Comparison of ENCODE assay signal across 2 cellular contexts in the genomic region with DNA sequence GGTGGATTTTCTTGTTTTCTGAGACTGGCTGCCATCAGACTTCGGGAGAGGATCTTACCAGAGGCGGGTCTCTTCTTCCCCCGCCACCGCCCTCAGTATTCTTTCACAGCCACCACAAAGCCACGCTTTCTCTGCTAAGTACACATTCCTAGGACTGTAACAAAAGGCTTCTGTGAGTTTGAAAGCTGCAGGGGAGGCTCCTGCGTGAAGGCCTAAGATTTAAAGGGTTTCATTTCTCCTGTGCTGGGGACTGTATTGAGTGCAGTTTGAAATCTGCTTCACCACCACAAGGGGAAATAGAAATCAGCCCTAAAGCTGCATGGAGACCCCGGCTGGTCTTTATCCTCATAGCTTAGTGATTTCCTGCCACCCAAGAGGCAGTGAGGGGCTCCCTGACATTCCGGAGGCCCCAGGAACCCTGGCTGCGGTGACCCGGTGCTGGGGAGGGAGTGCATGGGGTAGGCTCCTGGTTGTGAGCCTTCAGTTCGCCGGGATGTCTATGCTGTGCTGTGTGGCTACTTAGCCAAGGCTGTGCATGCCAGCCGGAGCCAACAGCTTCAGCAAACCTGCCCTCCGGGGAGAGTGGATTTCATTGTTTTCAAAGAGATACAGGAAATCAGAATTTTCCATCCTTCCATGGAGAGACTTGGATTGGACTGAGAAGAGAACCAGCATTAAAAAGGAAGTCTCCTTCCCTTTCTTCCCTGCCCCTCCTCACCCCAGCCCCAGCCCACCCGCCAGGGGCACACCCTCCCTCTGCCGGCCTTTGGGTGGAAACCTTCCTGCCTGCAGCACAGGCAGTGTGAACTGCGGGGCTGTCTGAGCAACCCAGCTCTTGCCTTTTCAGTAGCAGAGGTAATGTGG.
TF ChIP-seq lines count a peak whose summit lies in the region.

No MANE protein-coding gene starts in this region.

TF ChIP-seq in GM12878, 131 proteins besides CTCF, POLR2A, EP300 and RAD21 (continues in another document):
- TF ChIP-seq TCF7 (IDR thresholded peaks at IDR 0.05; ENCODE audit: borderline replicate concordance) = no peak
- TF ChIP-seq, protein P1, sequence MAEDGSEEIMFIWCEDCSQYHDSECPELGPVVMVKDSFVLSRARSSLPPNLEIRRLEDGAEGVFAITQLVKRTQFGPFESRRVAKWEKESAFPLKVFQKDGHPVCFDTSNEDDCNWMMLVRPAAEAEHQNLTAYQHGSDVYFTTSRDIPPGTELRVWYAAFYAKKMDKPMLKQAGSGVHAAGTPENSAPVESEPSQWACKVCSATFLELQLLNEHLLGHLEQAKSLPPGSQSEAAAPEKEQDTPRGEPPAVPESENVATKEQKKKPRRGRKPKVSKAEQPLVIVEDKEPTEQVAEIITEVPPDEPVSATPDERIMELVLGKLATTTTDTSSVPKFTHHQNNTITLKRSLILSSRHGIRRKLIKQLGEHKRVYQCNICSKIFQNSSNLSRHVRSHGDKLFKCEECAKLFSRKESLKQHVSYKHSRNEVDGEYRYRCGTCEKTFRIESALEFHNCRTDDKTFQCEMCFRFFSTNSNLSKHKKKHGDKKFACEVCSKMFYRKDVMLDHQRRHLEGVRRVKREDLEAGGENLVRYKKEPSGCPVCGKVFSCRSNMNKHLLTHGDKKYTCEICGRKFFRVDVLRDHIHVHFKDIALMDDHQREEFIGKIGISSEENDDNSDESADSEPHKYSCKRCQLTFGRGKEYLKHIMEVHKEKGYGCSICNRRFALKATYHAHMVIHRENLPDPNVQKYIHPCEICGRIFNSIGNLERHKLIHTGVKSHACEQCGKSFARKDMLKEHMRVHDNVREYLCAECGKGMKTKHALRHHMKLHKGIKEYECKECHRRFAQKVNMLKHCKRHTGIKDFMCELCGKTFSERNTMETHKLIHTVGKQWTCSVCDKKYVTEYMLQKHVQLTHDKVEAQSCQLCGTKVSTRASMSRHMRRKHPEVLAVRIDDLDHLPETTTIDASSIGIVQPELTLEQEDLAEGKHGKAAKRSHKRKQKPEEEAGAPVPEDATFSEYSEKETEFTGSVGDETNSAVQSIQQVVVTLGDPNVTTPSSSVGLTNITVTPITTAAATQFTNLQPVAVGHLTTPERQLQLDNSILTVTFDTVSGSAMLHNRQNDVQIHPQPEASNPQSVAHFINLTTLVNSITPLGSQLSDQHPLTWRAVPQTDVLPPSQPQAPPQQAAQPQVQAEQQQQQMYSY (CRISPR knock-in tag; IDR thresholded peaks at IDR 0.05) = no peak
- TF ChIP-seq, protein P2, sequence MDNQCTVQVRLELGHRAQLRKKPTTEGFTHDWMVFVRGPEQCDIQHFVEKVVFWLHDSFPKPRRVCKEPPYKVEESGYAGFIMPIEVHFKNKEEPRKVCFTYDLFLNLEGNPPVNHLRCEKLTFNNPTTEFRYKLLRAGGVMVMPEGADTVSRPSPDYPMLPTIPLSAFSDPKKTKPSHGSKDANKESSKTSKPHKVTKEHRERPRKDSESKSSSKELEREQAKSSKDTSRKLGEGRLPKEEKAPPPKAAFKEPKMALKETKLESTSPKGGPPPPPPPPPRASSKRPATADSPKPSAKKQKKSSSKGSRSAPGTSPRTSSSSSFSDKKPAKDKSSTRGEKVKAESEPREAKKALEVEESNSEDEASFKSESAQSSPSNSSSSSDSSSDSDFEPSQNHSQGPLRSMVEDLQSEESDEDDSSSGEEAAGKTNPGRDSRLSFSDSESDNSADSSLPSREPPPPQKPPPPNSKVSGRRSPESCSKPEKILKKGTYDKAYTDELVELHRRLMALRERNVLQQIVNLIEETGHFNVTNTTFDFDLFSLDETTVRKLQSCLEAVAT (IDR thresholded peaks at IDR 0.05) = peak; percentile 18; the same call in 1 of the 2 replicates
- TF ChIP-seq CHD2 (IDR thresholded peaks at IDR 0.05; ENCODE audit: borderline replicate concordance, low read depth, low read length) = peak; percentile 10; the same call in 1 of the 2 replicates
- no peak for TF ChIP-seq ZNF217 (IDR thresholded peaks at IDR 0.05)
- TF ChIP-seq NFXL1 (IDR thresholded peaks at IDR 0.05; ENCODE audit: borderline replicate concordance) = no peak
- no peak for TF ChIP-seq ESRRA (IDR thresholded peaks at IDR 0.05; ENCODE audit: low read length)
- TF ChIP-seq ZSCAN29 (IDR thresholded peaks at IDR 0.05) = 0 out of 2 replicates have a peak, but pooled peaks have one; percentile 18
- TF ChIP-seq, protein P3, sequence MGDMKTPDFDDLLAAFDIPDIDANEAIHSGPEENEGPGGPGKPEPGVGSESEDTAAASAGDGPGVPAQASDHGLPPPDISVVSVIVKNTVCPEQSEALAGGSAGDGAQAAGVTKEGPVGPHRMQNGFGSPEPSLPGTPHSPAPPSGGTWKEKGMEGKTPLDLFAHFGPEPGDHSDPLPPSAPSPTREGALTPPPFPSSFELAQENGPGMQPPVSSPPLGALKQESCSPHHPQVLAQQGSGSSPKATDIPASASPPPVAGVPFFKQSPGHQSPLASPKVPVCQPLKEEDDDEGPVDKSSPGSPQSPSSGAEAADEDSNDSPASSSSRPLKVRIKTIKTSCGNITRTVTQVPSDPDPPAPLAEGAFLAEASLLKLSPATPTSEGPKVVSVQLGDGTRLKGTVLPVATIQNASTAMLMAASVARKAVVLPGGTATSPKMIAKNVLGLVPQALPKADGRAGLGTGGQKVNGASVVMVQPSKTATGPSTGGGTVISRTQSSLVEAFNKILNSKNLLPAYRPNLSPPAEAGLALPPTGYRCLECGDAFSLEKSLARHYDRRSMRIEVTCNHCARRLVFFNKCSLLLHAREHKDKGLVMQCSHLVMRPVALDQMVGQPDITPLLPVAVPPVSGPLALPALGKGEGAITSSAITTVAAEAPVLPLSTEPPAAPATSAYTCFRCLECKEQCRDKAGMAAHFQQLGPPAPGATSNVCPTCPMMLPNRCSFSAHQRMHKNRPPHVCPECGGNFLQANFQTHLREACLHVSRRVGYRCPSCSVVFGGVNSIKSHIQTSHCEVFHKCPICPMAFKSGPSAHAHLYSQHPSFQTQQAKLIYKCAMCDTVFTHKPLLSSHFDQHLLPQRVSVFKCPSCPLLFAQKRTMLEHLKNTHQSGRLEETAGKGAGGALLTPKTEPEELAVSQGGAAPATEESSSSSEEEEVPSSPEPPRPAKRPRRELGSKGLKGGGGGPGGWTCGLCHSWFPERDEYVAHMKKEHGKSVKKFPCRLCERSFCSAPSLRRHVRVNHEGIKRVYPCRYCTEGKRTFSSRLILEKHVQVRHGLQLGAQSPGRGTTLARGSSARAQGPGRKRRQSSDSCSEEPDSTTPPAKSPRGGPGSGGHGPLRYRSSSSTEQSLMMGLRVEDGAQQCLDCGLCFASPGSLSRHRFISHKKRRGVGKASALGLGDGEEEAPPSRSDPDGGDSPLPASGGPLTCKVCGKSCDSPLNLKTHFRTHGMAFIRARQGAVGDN (IDR thresholded peaks at IDR 0.05) = peak; percentile 78
- TF ChIP-seq MEF2B (IDR thresholded peaks at IDR 0.05; ENCODE audit: partially characterized antibody, poor library complexity, severe bottlenecking) = no peak
- no peak for TF ChIP-seq NR2C1 (IDR thresholded peaks at IDR 0.05)
- TF ChIP-seq NRF1 (conservative IDR thresholded peaks at IDR 0.05; ENCODE audit: low read depth, low read length) = no peak
- TF ChIP-seq CBFB (IDR thresholded peaks at IDR 0.05; ENCODE audit: low read depth) = 0 out of 2 replicates have a peak, but pooled peaks have one; percentile 27

TF ChIP-seq in HepG2, 621 proteins besides CTCF, POLR2A, EP300 and RAD21 (continues in another document):
- TF ChIP-seq ZNF768 (CRISPR knock-in tag; IDR thresholded peaks at IDR 0.05) (peak; percentile 87; the same call in 1 of the 2 replicates), KAT8 (CRISPR knock-in tag; IDR thresholded peaks at IDR 0.05) (no peak), ZNF343 (CRISPR knock-in tag; IDR thresholded peaks at IDR 0.05) (no peak), ZNF3 (CRISPR knock-in tag; IDR thresholded peaks at IDR 0.05) (no peak), ZFY (CRISPR knock-in tag; IDR thresholded peaks at IDR 0.05) (0 out of 2 replicates have a peak, but pooled peaks have one; percentile 10), ZNF737 (CRISPR knock-in tag; IDR thresholded peaks at IDR 0.05; ENCODE audit: borderline replicate concordance) (no peak), KDM2A (CRISPR knock-in tag; IDR thresholded peaks at IDR 0.05; ENCODE audit: borderline replicate concordance, low read depth) (peak; percentile 18; the same call in 1 of the 2 replicates), PRPF4 (IDR thresholded peaks at IDR 0.05; ENCODE audit: low read depth, low read length, poor library complexity, severe bottlenecking) (no peak), XRCC5 (optimal IDR thresholded peaks at IDR 0.05; ENCODE audit: low read length) (peak; percentile 30), ZFYVE20 (CRISPR knock-in tag; IDR thresholded peaks at IDR 0.05; ENCODE audit: borderline replicate concordance, low read depth) (no peak), PLRG1 (conservative IDR thresholded peaks at IDR 0.05) (no peak), BCL6 (CRISPR knock-in tag; IDR thresholded peaks at IDR 0.05) (peak; percentile 21; the same call in 1 of the 2 replicates), SP5 (CRISPR knock-in tag; IDR thresholded peaks at IDR 0.05; ENCODE audit: borderline replicate concordance, low read depth) (0 out of 2 replicates have a peak, but pooled peaks have one; percentile 12), MAZ (IDR thresholded peaks at IDR 0.05; ENCODE audit: borderline replicate concordance, low read depth, low read length) (no peak), MAZ (CRISPR knock-in tag; IDR thresholded peaks at IDR 0.05; ENCODE audit: low read depth) (no peak), ZNF883 (CRISPR knock-in tag; IDR thresholded peaks at IDR 0.05; ENCODE audit: not compliant biosample characterization) (no peak), SOX6 (IDR thresholded peaks at IDR 0.05) (no peak), SOX6 (CRISPR knock-in tag; IDR thresholded peaks at IDR 0.05) (peak; percentile 51; the same call in 1 of the 2 replicates), NFATC3 (CRISPR knock-in tag; IDR thresholded peaks at IDR 0.05) (no peak), ZNF501 (CRISPR knock-in tag; IDR thresholded peaks at IDR 0.05) (peak; percentile 25; the same call in 1 of the 2 replicates), ZFP1 (CRISPR knock-in tag; IDR thresholded peaks at IDR 0.05) (no peak), ARHGAP35 (CRISPR knock-in tag; IDR thresholded peaks at IDR 0.05; ENCODE audit: borderline replicate concordance) (no peak), ZIK1 (CRISPR knock-in tag; IDR thresholded peaks at IDR 0.05; ENCODE audit: borderline replicate concordance, low read depth) (no peak)
- TF ChIP-seq, protein P4, sequence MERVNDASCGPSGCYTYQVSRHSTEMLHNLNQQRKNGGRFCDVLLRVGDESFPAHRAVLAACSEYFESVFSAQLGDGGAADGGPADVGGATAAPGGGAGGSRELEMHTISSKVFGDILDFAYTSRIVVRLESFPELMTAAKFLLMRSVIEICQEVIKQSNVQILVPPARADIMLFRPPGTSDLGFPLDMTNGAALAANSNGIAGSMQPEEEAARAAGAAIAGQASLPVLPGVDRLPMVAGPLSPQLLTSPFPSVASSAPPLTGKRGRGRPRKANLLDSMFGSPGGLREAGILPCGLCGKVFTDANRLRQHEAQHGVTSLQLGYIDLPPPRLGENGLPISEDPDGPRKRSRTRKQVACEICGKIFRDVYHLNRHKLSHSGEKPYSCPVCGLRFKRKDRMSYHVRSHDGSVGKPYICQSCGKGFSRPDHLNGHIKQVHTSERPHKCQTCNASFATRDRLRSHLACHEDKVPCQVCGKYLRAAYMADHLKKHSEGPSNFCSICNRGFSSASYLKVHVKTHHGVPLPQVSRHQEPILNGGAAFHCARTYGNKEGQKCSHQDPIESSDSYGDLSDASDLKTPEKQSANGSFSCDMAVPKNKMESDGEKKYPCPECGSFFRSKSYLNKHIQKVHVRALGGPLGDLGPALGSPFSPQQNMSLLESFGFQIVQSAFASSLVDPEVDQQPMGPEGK (CRISPR knock-in tag; IDR thresholded peaks at IDR 0.05) = peak; percentile 14; the same call in 1 of the 2 replicates
- TF ChIP-seq, protein P5, sequence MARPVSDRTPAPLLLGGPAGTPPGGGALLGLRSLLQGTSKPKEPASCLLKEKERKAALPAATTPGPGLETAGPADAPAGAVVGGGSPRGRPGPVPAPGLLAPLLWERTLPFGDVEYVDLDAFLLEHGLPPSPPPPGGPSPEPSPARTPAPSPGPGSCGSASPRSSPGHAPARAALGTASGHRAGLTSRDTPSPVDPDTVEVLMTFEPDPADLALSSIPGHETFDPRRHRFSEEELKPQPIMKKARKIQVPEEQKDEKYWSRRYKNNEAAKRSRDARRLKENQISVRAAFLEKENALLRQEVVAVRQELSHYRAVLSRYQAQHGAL (CRISPR knock-in tag; IDR thresholded peaks at IDR 0.05; ENCODE audit: not compliant biosample characterization) = no peak
- TF ChIP-seq, protein P6, sequence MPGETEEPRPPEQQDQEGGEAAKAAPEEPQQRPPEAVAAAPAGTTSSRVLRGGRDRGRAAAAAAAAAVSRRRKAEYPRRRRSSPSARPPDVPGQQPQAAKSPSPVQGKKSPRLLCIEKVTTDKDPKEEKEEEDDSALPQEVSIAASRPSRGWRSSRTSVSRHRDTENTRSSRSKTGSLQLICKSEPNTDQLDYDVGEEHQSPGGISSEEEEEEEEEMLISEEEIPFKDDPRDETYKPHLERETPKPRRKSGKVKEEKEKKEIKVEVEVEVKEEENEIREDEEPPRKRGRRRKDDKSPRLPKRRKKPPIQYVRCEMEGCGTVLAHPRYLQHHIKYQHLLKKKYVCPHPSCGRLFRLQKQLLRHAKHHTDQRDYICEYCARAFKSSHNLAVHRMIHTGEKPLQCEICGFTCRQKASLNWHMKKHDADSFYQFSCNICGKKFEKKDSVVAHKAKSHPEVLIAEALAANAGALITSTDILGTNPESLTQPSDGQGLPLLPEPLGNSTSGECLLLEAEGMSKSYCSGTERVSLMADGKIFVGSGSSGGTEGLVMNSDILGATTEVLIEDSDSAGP (CRISPR knock-in tag; IDR thresholded peaks at IDR 0.05; ENCODE audit: borderline replicate concordance) = peak; percentile 32; the same call in 1 of the 2 replicates
